24 cellular contexts compared by ENCODE assay signal in the genomic region with DNA sequence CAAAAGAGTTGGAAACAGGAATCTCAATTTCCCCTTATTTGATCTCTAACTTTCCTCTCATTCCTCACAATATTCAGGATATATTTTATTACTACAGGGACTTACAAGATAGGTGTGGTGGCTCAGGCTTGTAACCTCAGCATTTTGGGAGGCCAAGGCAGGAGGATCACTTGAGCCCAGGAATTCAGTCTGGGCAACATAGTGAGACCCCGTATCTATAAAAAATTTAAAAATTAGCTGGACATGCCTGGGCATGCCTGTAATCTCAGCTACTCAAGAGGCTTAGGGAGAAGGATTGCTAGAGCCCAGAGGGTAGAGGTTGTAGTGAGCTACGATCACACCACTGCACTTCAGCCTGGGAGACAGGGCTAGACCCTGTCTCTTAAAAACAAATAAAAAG.
A peak's percentile ranks its signal among the peaks of the same experiment; 100 is the strongest.
DNase-seq lines count a peak whose midpoint lies in the region; ATAC-seq and TF ChIP-seq lines count a peak whose summit lies in the region.
"Had no signal": no experiment of that assay in that cellular context is flagged by ENCODE, and none has a peak within 500 bp of the region (broad histone marks: within the 10 kb centered on the region; RNA-seq: fewer than 3 reads in every experiment).

No MANE protein-coding gene starts in this region.

- intact Hi-C loops in mucosa of descending colon (cut with DNase I, micrococcal nuclease) = no loop called here
- intact Hi-C loops in activated T-helper 1 cell treated with anti-CD3 and anti-CD28 coated beads, Interleukin-12 subunit alpha, Interleukin-12 subunit beta, Interleukin-2, Interleukin-4 antibody, amounts not matched to agents 30 ng/mL and 10 ng/mL and 1 ng/mL, durations not matched to agents 14 hours and 24 hours and 36 hours (cut with micrococcal nuclease) = no loop called here

- H2AFZ ChIP-seq in hepatocyte = no peak overlapping the region

- H3K9me3 Mint-ChIP-seq in activated naive CD8-positive, alpha-beta T cell (ENCODE audit: low read depth) = no peaks in the 10 kb centered on the region
- peaks cover 1% of the 10 kb centered on the region for H3K9me3 Mint-ChIP-seq in activated naive CD8-positive, alpha-beta T cell treated with anti-CD3 and anti-CD28 coated beads for 36 hours
- H3K9me3 Mint-ChIP-seq in WTC11 = peaks cover 4% of the 10 kb centered on the region; the same call in 1 of the 2 replicates
- H3K9me3 Mint-ChIP-seq in stimulated activated naive B cell treated with anti-CD40 and anti-IgM and Interleukin-4, amounts not matched to agents 10 μg/mL and 1 μg/mL and 100 μg/mL, for 72 hours = peaks cover 0 to 2% of the 10 kb centered on the region in 2 donors
- no peaks in the 10 kb centered on the region for H3K9me3 Mint-ChIP-seq in activated T-helper 1 cell treated with anti-CD3 and anti-CD28 coated beads, Interleukin-12 subunit alpha, Interleukin-12 subunit beta, Interleukin-2, Interleukin-4 antibody, amounts not matched to agents 30 ng/mL and 10 ng/mL and 1 ng/mL, durations not matched to agents 14 hours and 24 hours and 36 hours
- H3K9me3 Mint-ChIP-seq: activated naive CD8-positive, alpha-beta T cell treated with anti-CD3 and anti-CD28 coated beads, Interleukin-2, amount 10 ng/mL, durations not matched to agents 7 days and 5 days; activated T-cell treated with anti-CD3 and anti-CD28 coated beads, Interleukin-2, amount 50 U/mL, for 4 hours; CD4-positive, alpha-beta T cell had no signal

- H3K4me2 ChIP-seq in hepatocyte = no peak overlapping the region

- no peaks in the 10 kb centered on the region for H3K9me2 ChIP-seq in hepatocyte (replicated peaks; ENCODE audit: insufficient read depth)

- H3K36me3 ChIP-seq in hepatocyte (replicated peaks; ENCODE audit: insufficient read depth, low read depth) (no peaks in the 10 kb centered on the region), mucosa of descending colon (ENCODE audit: low read depth) (no peaks in the 10 kb centered on the region)
- H3K36me3 ChIP-seq: brain microvascular endothelial cell, prostate gland had no signal

- H3K27me3 ChIP-seq in hepatocyte = no peaks in the 10 kb centered on the region

- peaks cover 17% of the 10 kb centered on the region for H3K36me3 Mint-ChIP-seq in activated naive CD8-positive, alpha-beta T cell
- H3K36me3 Mint-ChIP-seq in activated naive CD8-positive, alpha-beta T cell treated with anti-CD3 and anti-CD28 coated beads for 36 hours = peaks cover 33% of the 10 kb centered on the region
- no peaks in the 10 kb centered on the region for H3K36me3 Mint-ChIP-seq in WTC11
- peaks cover 14 to 28% of the 10 kb centered on the region in 2 donors for H3K36me3 Mint-ChIP-seq in stimulated activated naive B cell treated with anti-CD40 and anti-IgM and Interleukin-4, amounts not matched to agents 10 μg/mL and 1 μg/mL and 100 μg/mL, for 72 hours
- peaks cover 10% of the 10 kb centered on the region for H3K36me3 Mint-ChIP-seq in activated T-helper 1 cell treated with anti-CD3 and anti-CD28 coated beads, Interleukin-12 subunit alpha, Interleukin-12 subunit beta, Interleukin-2, Interleukin-4 antibody, amounts not matched to agents 30 ng/mL and 10 ng/mL and 1 ng/mL, durations not matched to agents 14 hours and 24 hours and 36 hours (ENCODE audit: low read depth)

- H3K4me1 ChIP-seq in hepatocyte (ENCODE audit: insufficient read depth) (no peaks in the 10 kb centered on the region), mucosa of descending colon (ENCODE audit: low read depth) (peaks cover 9% of the 10 kb centered on the region)
- H3K4me1 ChIP-seq: prostate gland had no signal

- H3K79me2 ChIP-seq in hepatocyte = peaks cover 14% of the 10 kb centered on the region

- H3K4me3 ChIP-seq in hepatocyte (no peak overlapping the region), mucosa of descending colon (no peak overlapping the region)
- H3K4me3 ChIP-seq: prostate gland had no signal

- no peak for TF ChIP-seq CTCF in WTC11 (IDR thresholded peaks at IDR 0.05)
- TF ChIP-seq CTCF in hepatocyte (IDR thresholded peaks at IDR 0.05; ENCODE audit: poor library complexity) = no peak
- TF ChIP-seq CTCF in mucosa of descending colon (IDR thresholded peaks at IDR 0.05) = no peak

- H4K20me1 ChIP-seq in hepatocyte (ENCODE audit: insufficient read depth, poor library complexity, severe bottlenecking) = no peaks in the 10 kb centered on the region

- DNase-seq in activated naive CD8-positive, alpha-beta T cell treated with anti-CD3 and anti-CD28 coated beads for 36 hours = no peak
- DNase-seq in WTC11 (ENCODE audit: low spot score) (no peak), hepatocyte (ENCODE audit: low spot score) (no peak), mucosa of descending colon (no peak)
- no peak for DNase-seq in stimulated activated naive B cell treated with anti-CD40 and anti-IgM and Interleukin-4, amounts not matched to agents 10 μg/mL and 1 μg/mL and 100 μg/mL, for 72 hours
- DNase-seq in activated T-helper 1 cell treated with anti-CD3 and anti-CD28 coated beads, Interleukin-12 subunit alpha, Interleukin-12 subunit beta, Interleukin-2, Interleukin-4 antibody, amounts not matched to agents 30 ng/mL and 10 ng/mL and 1 ng/mL, durations not matched to agents 14 hours and 24 hours and 36 hours (ENCODE audit: low spot score) = no peak
- DNase-seq: activated naive CD8-positive, alpha-beta T cell treated with anti-CD3 and anti-CD28 coated beads, Interleukin-2, amount 10 ng/mL, durations not matched to agents 7 days and 5 days; activated T-cell treated with anti-CD3 and anti-CD28 coated beads, Interleukin-2, amount 50 U/mL, for 4 hours; brain microvascular endothelial cell; CD4-positive, alpha-beta T cell; cortex of kidney; DMS 273 treated with DMSO at 0.1 percent for 48 hours; left colon; midbrain; NCI-H187 treated with DMSO at 0.1 percent for 48 hours; NCI-H2227 treated with DMSO at 0.1 percent for 48 hours; substantia nigra; T-helper 9 cell had no signal

- no peaks in the 10 kb centered on the region for H3K9me3 ChIP-seq in hepatocyte (ENCODE audit: low read depth)
- no peaks in the 10 kb centered on the region for H3K9me3 ChIP-seq in mucosa of descending colon
- H3K9me3 ChIP-seq: prostate gland had no signal

- CTCF ChIA-PET in WTC11 (lab: Charles Lee) = interaction anchor here (1.3 kb wide), 1 partner anchor 13 kb away, joined by 7 read pairs; no protein-coding TSS in a partner anchor

- peak overlapping the region; percentile 8 for H3K27ac Mint-ChIP-seq in activated naive CD8-positive, alpha-beta T cell
- H3K27ac Mint-ChIP-seq in activated naive CD8-positive, alpha-beta T cell treated with anti-CD3 and anti-CD28 coated beads for 36 hours = no peak overlapping the region
- peak overlapping the region; percentile 73 for H3K27ac Mint-ChIP-seq in WTC11
- peak overlapping the region; percentile 31 for H3K27ac Mint-ChIP-seq in stimulated activated naive B cell treated with anti-CD40 and anti-IgM and Interleukin-4, amounts not matched to agents 10 μg/mL and 1 μg/mL and 100 μg/mL, for 72 hours
- H3K27ac Mint-ChIP-seq in activated T-helper 1 cell treated with anti-CD3 and anti-CD28 coated beads, Interleukin-12 subunit alpha, Interleukin-12 subunit beta, Interleukin-2, Interleukin-4 antibody, amounts not matched to agents 30 ng/mL and 10 ng/mL and 1 ng/mL, durations not matched to agents 14 hours and 24 hours and 36 hours = no peak overlapping the region
- H3K27ac Mint-ChIP-seq: activated naive CD8-positive, alpha-beta T cell treated with anti-CD3 and anti-CD28 coated beads, Interleukin-2, amount 10 ng/mL, durations not matched to agents 7 days and 5 days; CD4-positive, alpha-beta T cell had no signal

- H3K27ac ChIP-seq in hepatocyte = peak overlapping the region; percentile 4
- H3K27ac ChIP-seq: brain microvascular endothelial cell, HL-60, prostate gland had no signal

- peaks cover 33% of the 10 kb centered on the region for H3K4me1 Mint-ChIP-seq in activated naive CD8-positive, alpha-beta T cell (ENCODE audit: low read depth)
- H3K4me1 Mint-ChIP-seq in activated naive CD8-positive, alpha-beta T cell treated with anti-CD3 and anti-CD28 coated beads for 36 hours = peaks cover 27% of the 10 kb centered on the region
- H3K4me1 Mint-ChIP-seq in WTC11 = peaks cover 18% of the 10 kb centered on the region
- peaks cover 36 to 60% of the 10 kb centered on the region in 2 donors for H3K4me1 Mint-ChIP-seq in stimulated activated naive B cell treated with anti-CD40 and anti-IgM and Interleukin-4, amounts not matched to agents 10 μg/mL and 1 μg/mL and 100 μg/mL, for 72 hours
- peaks cover 34% of the 10 kb centered on the region for H3K4me1 Mint-ChIP-seq in activated T-helper 1 cell treated with anti-CD3 and anti-CD28 coated beads, Interleukin-12 subunit alpha, Interleukin-12 subunit beta, Interleukin-2, Interleukin-4 antibody, amounts not matched to agents 30 ng/mL and 10 ng/mL and 1 ng/mL, durations not matched to agents 14 hours and 24 hours and 36 hours (ENCODE audit: low read depth)

- ATAC-seq in WTC11 (no peak; the same call in 1 of the 2 replicates), HG02981 (IDR thresholded peaks at IDR 0.05; ENCODE audit: unreplicated experiment) (no peak), mucosa of descending colon (no peak)
- ATAC-seq in stimulated activated naive B cell treated with anti-CD40 and anti-IgM and Interleukin-4, amounts not matched to agents 10 μg/mL and 1 μg/mL and 100 μg/mL, for 72 hours (replicated peaks) = no peak
- ATAC-seq: activated CD4-positive, CD25-positive, alpha-beta regulatory T cell treated with anti-CD3 and anti-CD28 coated beads, Interleukin-2, amount 50 U/mL, for 24 hours; activated T-cell treated with anti-CD3 and anti-CD28 coated beads, Interleukin-2, amount 50 U/mL, for 4 hours; Right ventricle myocardium inferior had no signal

- WGBS in hepatocyte (ENCODE audit: low lambda C conversion rate, missing lambda C conversion rate) = 77% methylated on average over 2 of the region's 2 CpGs

- H3K4me3 Mint-ChIP-seq in activated naive CD8-positive, alpha-beta T cell = no peak overlapping the region
- no peak overlapping the region for H3K4me3 Mint-ChIP-seq in activated naive CD8-positive, alpha-beta T cell treated with anti-CD3 and anti-CD28 coated beads for 36 hours
- no peak overlapping the region for H3K4me3 Mint-ChIP-seq in WTC11
- no peak overlapping the region for H3K4me3 Mint-ChIP-seq in stimulated activated naive B cell treated with anti-CD40 and anti-IgM and Interleukin-4, amounts not matched to agents 10 μg/mL and 1 μg/mL and 100 μg/mL, for 72 hours
- no peak overlapping the region for H3K4me3 Mint-ChIP-seq in activated T-helper 1 cell treated with anti-CD3 and anti-CD28 coated beads, Interleukin-12 subunit alpha, Interleukin-12 subunit beta, Interleukin-2, Interleukin-4 antibody, amounts not matched to agents 30 ng/mL and 10 ng/mL and 1 ng/mL, durations not matched to agents 14 hours and 24 hours and 36 hours
- H3K4me3 Mint-ChIP-seq: activated naive CD8-positive, alpha-beta T cell treated with anti-CD3 and anti-CD28 coated beads, Interleukin-2, amount 10 ng/mL, durations not matched to agents 7 days and 5 days; activated T-cell treated with anti-CD3 and anti-CD28 coated beads, Interleukin-2, amount 50 U/mL, for 4 hours; CD4-positive, alpha-beta T cell had no signal

- POLR2A ChIA-PET in WTC11 (lab: Charles Lee) = no interaction called here

- H3K27me3 Mint-ChIP-seq in activated naive CD8-positive, alpha-beta T cell = no peaks in the 10 kb centered on the region
- H3K27me3 Mint-ChIP-seq in activated naive CD8-positive, alpha-beta T cell treated with anti-CD3 and anti-CD28 coated beads for 36 hours = no peaks in the 10 kb centered on the region
- H3K27me3 Mint-ChIP-seq in WTC11 (ENCODE audit: low read depth) = no peaks in the 10 kb centered on the region
- H3K27me3 Mint-ChIP-seq in stimulated activated naive B cell treated with anti-CD40 and anti-IgM and Interleukin-4, amounts not matched to agents 10 μg/mL and 1 μg/mL and 100 μg/mL, for 72 hours = no peaks in the 10 kb centered on the region
- H3K27me3 Mint-ChIP-seq in activated T-helper 1 cell treated with anti-CD3 and anti-CD28 coated beads, Interleukin-12 subunit alpha, Interleukin-12 subunit beta, Interleukin-2, Interleukin-4 antibody, amounts not matched to agents 30 ng/mL and 10 ng/mL and 1 ng/mL, durations not matched to agents 14 hours and 24 hours and 36 hours (ENCODE audit: insufficient read depth) = no peaks in the 10 kb centered on the region
- H3K27me3 Mint-ChIP-seq: activated naive CD8-positive, alpha-beta T cell treated with anti-CD3 and anti-CD28 coated beads, Interleukin-2, amount 10 ng/mL, durations not matched to agents 7 days and 5 days; CD4-positive, alpha-beta T cell had no signal

Comparison
In these comparisons a context has a peak if more than half of its experiments do, and no peak if none do; other contexts are left out.
1. H3K27ac Mint-ChIP-seq: peak in activated naive CD8-positive, alpha-beta T cell (single experiment), WTC11 (single experiment) and stimulated activated naive B cell treated with anti-CD40 and anti-IgM and Interleukin-4, amounts not matched to agents 10 μg/mL and 1 μg/mL and 100 μg/mL, for 72 hours (single experiment); none in activated naive CD8-positive, alpha-beta T cell treated with anti-CD3 and anti-CD28 coated beads for 36 hours (single experiment) and activated T-helper 1 cell treated with anti-CD3 and anti-CD28 coated beads, Interleukin-12 subunit alpha, Interleukin-12 subunit beta, Interleukin-2, Interleukin-4 antibody, amounts not matched to agents 30 ng/mL and 10 ng/mL and 1 ng/mL, durations not matched to agents 14 hours and 24 hours and 36 hours (single experiment).